ENCODE assay signal across 19 cellular contexts in genomic region chr14:51962678-51963077, GRCh38. TPM values are rescaled to one million over a fixed set of nuclear protein-coding genes. Genes with fewer than 3 reads are reported as not detected.
DNase-seq lines count a peak whose midpoint lies in the region; ATAC-seq and TF ChIP-seq lines count a peak whose summit lies in the region.
"Had no signal": no experiment of that assay in that cellular context is flagged by ENCODE, and none has a peak within 500 bp of the region (broad histone marks: within the 10 kb centered on the region; RNA-seq: fewer than 3 reads in every experiment).

No MANE protein-coding gene starts in this region.

- intact Hi-C loops in activated naive CD4-positive, alpha-beta T cell treated with anti-CD3 and anti-CD28 coated beads for 36 hours (cut with micrococcal nuclease), result no loop called here
- intact Hi-C loops in PC-9 (cut with micrococcal nuclease; ENCODE audit: unreplicated experiment), result no loop called here

- CTCF ChIA-PET in activated naive CD4-positive, alpha-beta T cell treated with anti-CD3 and anti-CD28 coated beads for 36 hours (lab: Charles Lee), result interaction anchor here (0.5 to 1.3 kb wide), 5 partner anchors 16 to 1248 kb away, joined by 3 to 8 read pairs (median 5); no protein-coding TSS in a partner anchor
- CTCF ChIA-PET in activated CD8-positive, alpha-beta T cell treated with anti-CD3 and anti-CD28 coated beads, Interleukin-2, amount 10 ng/mL, durations not matched to agents 7 days and 5 days (lab: Charles Lee), result interaction anchor here (0.7 to 1.5 kb wide), 3 partner anchors 16 to 57 kb away, joined by 3 to 12 read pairs (median 3); no protein-coding TSS in a partner anchor
- CTCF ChIA-PET in PC-9 (lab: Charles Lee), result no interaction called here

- H3K9ac ChIP-seq in smooth muscle cell (ENCODE audit: low read depth), result no peak overlapping the region

- no peak for ATAC-seq in activated CD8-positive, alpha-beta T cell treated with anti-CD3 and anti-CD28 coated beads, Interleukin-2, amount 10 ng/mL, durations not matched to agents 7 days and 5 days
- ATAC-seq in HG03521 (IDR thresholded peaks at IDR 0.05; ENCODE audit: unreplicated experiment), result no peak
- ATAC-seq: esophagus mucosa, lower lobe of right lung, pancreas had no signal

- POLR2A ChIA-PET in activated CD8-positive, alpha-beta T cell treated with anti-CD3 and anti-CD28 coated beads, Interleukin-2, amount 10 ng/mL, durations not matched to agents 7 days and 5 days (lab: Charles Lee), result no interaction called here
- POLR2A ChIA-PET in PC-9 (lab: Charles Lee; ENCODE audit: unreplicated experiment), result no interaction called here

- H4K20me1 ChIP-seq in smooth muscle cell (ENCODE audit: low read depth) (peaks cover 11% of the 10 kb centered on the region), PC-9 (ENCODE audit: insufficient read depth) (no peaks in the 10 kb centered on the region)

- H3K4me1 ChIP-seq in smooth muscle cell (ENCODE audit: low read depth) (peaks cover 13% of the 10 kb centered on the region), PC-9 (replicated peaks; ENCODE audit: insufficient read depth) (no peaks in the 10 kb centered on the region)
- H3K4me1 ChIP-seq: colonic mucosa, lower lobe of right lung, pancreas had no signal

- peak overlapping the region; percentile 44 for H3K27ac Mint-ChIP-seq in activated naive CD4-positive, alpha-beta T cell treated with anti-CD3 and anti-CD28 coated beads for 36 hours
- H3K27ac Mint-ChIP-seq in activated CD8-positive, alpha-beta T cell treated with anti-CD3 and anti-CD28 coated beads, Interleukin-2, amount 10 ng/mL, durations not matched to agents 7 days and 5 days, result peak overlapping the region; percentile 7
- no peak overlapping the region for H3K27ac Mint-ChIP-seq in chondrocyte (ENCODE audit: unreplicated experiment)

- no peaks in the 10 kb centered on the region for H3K9me3 ChIP-seq in smooth muscle cell (replicated peaks; ENCODE audit: low read depth)
- no peaks in the 10 kb centered on the region for H3K9me3 ChIP-seq in PC-9 (ENCODE audit: insufficient read depth, low read depth)
- H3K9me3 ChIP-seq: colonic mucosa, pancreas, thoracic aorta had no signal

- WGBS in smooth muscle cell (ENCODE audit: low lambda C conversion rate), result 15% methylated on average over 3 of the region's 3 CpGs

- H3K79me2 ChIP-seq in smooth muscle cell (ENCODE audit: low read depth) (peaks cover 5% of the 10 kb centered on the region), PC-9 (ENCODE audit: low read depth) (no peaks in the 10 kb centered on the region)

- H3K4me3 ChIP-seq in fibroblast of pulmonary artery (replicated peaks; ENCODE audit: low read depth, low read length), result no peak overlapping the region
- H3K4me3 ChIP-seq in smooth muscle cell, result no peak overlapping the region
- no peak overlapping the region for H3K4me3 ChIP-seq in PC-9
- H3K4me3 ChIP-seq: colonic mucosa, lower lobe of right lung, pancreas, thoracic aorta had no signal

- peaks cover 37% of the 10 kb centered on the region for H3K36me3 Mint-ChIP-seq in activated naive CD4-positive, alpha-beta T cell treated with anti-CD3 and anti-CD28 coated beads for 36 hours (ENCODE audit: low read depth)
- peaks cover 76% of the 10 kb centered on the region for H3K36me3 Mint-ChIP-seq in activated CD8-positive, alpha-beta T cell treated with anti-CD3 and anti-CD28 coated beads, Interleukin-2, amount 10 ng/mL, durations not matched to agents 7 days and 5 days (ENCODE audit: low read depth)
- peaks cover 13% of the 10 kb centered on the region for H3K36me3 Mint-ChIP-seq in chondrocyte (ENCODE audit: low read depth)

- H3K27ac ChIP-seq in smooth muscle cell (ENCODE audit: low read depth) (peak overlapping the region; percentile 22), PC-9 (no peak overlapping the region)
- H3K27ac ChIP-seq: colonic mucosa, HL-60, lower lobe of right lung, pancreas, thoracic aorta had no signal

- peak overlapping the region; percentile 17 for H3K4me3 Mint-ChIP-seq in activated naive CD4-positive, alpha-beta T cell treated with anti-CD3 and anti-CD28 coated beads for 36 hours
- no peak overlapping the region for H3K4me3 Mint-ChIP-seq in activated CD8-positive, alpha-beta T cell treated with anti-CD3 and anti-CD28 coated beads, Interleukin-2, amount 10 ng/mL, durations not matched to agents 7 days and 5 days
- H3K4me3 Mint-ChIP-seq in chondrocyte (ENCODE audit: unreplicated experiment), result no peak overlapping the region

- TF ChIP-seq CTCF in fibroblast of pulmonary artery (IDR thresholded peaks at IDR 0.05; ENCODE audit: low read length, missing control alignments) (no peak), smooth muscle cell (IDR thresholded peaks at IDR 0.05; ENCODE audit: borderline replicate concordance, insufficient read depth, poor library complexity, severe bottlenecking) (no peak), chondrocyte (IDR thresholded peaks at IDR 0.05) (no peak), PC-9 (conservative IDR thresholded peaks at IDR 0.05) (no peak)

- DNase-seq in activated naive CD4-positive, alpha-beta T cell treated with anti-CD3 and anti-CD28 coated beads for 36 hours, result no peak
- no peak for DNase-seq in activated naive CD4-positive, alpha-beta T cell (lab: John Stamatoyannopoulos, UW)
- DNase-seq in activated CD8-positive, alpha-beta T cell treated with anti-CD3 and anti-CD28 coated beads, Interleukin-2, amount 10 ng/mL, durations not matched to agents 7 days and 5 days, result no peak
- peak; percentile 31 for DNase-seq in fibroblast of pulmonary artery (ENCODE audit: low read depth)
- DNase-seq in smooth muscle cell (lab: John Stamatoyannopoulos, UW; ENCODE audit: unreplicated experiment), result no peak
- DNase-seq in chondrocyte (ENCODE audit: low spot score), result no peak
- no peak for DNase-seq in PC-9
- DNase-seq: colonic mucosa; lower lobe of right lung; NCI-H187 treated with DMSO at 0.1 percent for 48 hours; NCI-H748 treated with DMSO at 0.1 percent for 48 hours; pancreas; RPMI8226; stimulated activated CD4-positive, alpha-beta T cell treated with anti-CD3 and anti-CD28 coated beads, Interleukin-15, amount 100 ng/mL, for 24 hours; T1000 had no signal

- peaks cover 25% of the 10 kb centered on the region for H3K9me3 Mint-ChIP-seq in activated naive CD4-positive, alpha-beta T cell treated with anti-CD3 and anti-CD28 coated beads for 36 hours
- peaks cover 9% of the 10 kb centered on the region for H3K9me3 Mint-ChIP-seq in activated CD8-positive, alpha-beta T cell treated with anti-CD3 and anti-CD28 coated beads, Interleukin-2, amount 10 ng/mL, durations not matched to agents 7 days and 5 days (ENCODE audit: insufficient read depth)
- peaks cover 25% of the 10 kb centered on the region for H3K9me3 Mint-ChIP-seq in chondrocyte (ENCODE audit: low read depth)

- H3K27me3 ChIP-seq in smooth muscle cell (ENCODE audit: low read depth) (no peaks in the 10 kb centered on the region), PC-9 (ENCODE audit: insufficient read depth, low read depth) (no peaks in the 10 kb centered on the region)
- H3K27me3 ChIP-seq: colonic mucosa, pancreas had no signal

- peaks cover 5% of the 10 kb centered on the region for H3F3A ChIP-seq in smooth muscle cell (ENCODE audit: low read depth)
- no peaks in the 10 kb centered on the region for H3F3A ChIP-seq in PC-9 (ENCODE audit: insufficient read depth, low read depth)

- no peak overlapping the region for H2AFZ ChIP-seq in smooth muscle cell (ENCODE audit: low read depth)
- no peak overlapping the region for H2AFZ ChIP-seq in PC-9

- no peaks in the 10 kb centered on the region for H3K9me2 ChIP-seq in PC-9 (ENCODE audit: insufficient read depth)

- H3K36me3 ChIP-seq in smooth muscle cell (ENCODE audit: low read depth), result peaks cover 5% of the 10 kb centered on the region
- H3K36me3 ChIP-seq in PC-9 (ENCODE audit: low read depth), result no peaks in the 10 kb centered on the region
- H3K36me3 ChIP-seq: colonic mucosa, lower lobe of right lung, pancreas, thoracic aorta had no signal

- H3K4me1 Mint-ChIP-seq in activated naive CD4-positive, alpha-beta T cell treated with anti-CD3 and anti-CD28 coated beads for 36 hours (ENCODE audit: low read depth), result peaks cover 46% of the 10 kb centered on the region
- peaks cover 24% of the 10 kb centered on the region for H3K4me1 Mint-ChIP-seq in activated CD8-positive, alpha-beta T cell treated with anti-CD3 and anti-CD28 coated beads, Interleukin-2, amount 10 ng/mL, durations not matched to agents 7 days and 5 days (ENCODE audit: low read depth)
- no peaks in the 10 kb centered on the region for H3K4me1 Mint-ChIP-seq in chondrocyte (ENCODE audit: low read depth)

- H3K4me2 ChIP-seq in smooth muscle cell (peak overlapping the region; percentile 45), PC-9 (no peak overlapping the region)

- no TSS peak for BruUV-seq in PC-9 (replicated peaks; lab: Mats Ljungman, UMichigan)

- no peaks in the 10 kb centered on the region for H3K27me3 Mint-ChIP-seq in activated naive CD4-positive, alpha-beta T cell treated with anti-CD3 and anti-CD28 coated beads for 36 hours (ENCODE audit: low read depth)
- no peaks in the 10 kb centered on the region for H3K27me3 Mint-ChIP-seq in activated CD8-positive, alpha-beta T cell treated with anti-CD3 and anti-CD28 coated beads, Interleukin-2, amount 10 ng/mL, durations not matched to agents 7 days and 5 days (ENCODE audit: low read depth)
- no peaks in the 10 kb centered on the region for H3K27me3 Mint-ChIP-seq in chondrocyte (ENCODE audit: low read depth)

RNA-seq across cellular contexts. Expression of gene RTRAF, which starts 26.7 kb away (rescaled TPM):
- total RNA-seq in activated naive CD4-positive, alpha-beta T cell treated with anti-CD3 and anti-CD28 coated beads for 36 hours, result 100 to 1,000 TPM; 255 to 275 TPM
- total RNA-seq in activated CD8-positive, alpha-beta T cell treated with anti-CD3 and anti-CD28 coated beads, Interleukin-2, amount 10 ng/mL, durations not matched to agents 7 days and 5 days, result 100 to 1,000 TPM; 201 to 206 TPM
- total RNA-seq in smooth muscle cell (143 and 163 TPM in 2 replicates), chondrocyte (161 to 180 TPM (median 169 TPM) in 3 replicates), PC-9 (2021) (162 and 184 TPM in 2 replicates)
- 218 and 221 TPM in 2 replicates for polyA plus RNA-seq in smooth muscle cell
